31 cellular contexts compared by ENCODE assay signal in the genomic region with DNA sequence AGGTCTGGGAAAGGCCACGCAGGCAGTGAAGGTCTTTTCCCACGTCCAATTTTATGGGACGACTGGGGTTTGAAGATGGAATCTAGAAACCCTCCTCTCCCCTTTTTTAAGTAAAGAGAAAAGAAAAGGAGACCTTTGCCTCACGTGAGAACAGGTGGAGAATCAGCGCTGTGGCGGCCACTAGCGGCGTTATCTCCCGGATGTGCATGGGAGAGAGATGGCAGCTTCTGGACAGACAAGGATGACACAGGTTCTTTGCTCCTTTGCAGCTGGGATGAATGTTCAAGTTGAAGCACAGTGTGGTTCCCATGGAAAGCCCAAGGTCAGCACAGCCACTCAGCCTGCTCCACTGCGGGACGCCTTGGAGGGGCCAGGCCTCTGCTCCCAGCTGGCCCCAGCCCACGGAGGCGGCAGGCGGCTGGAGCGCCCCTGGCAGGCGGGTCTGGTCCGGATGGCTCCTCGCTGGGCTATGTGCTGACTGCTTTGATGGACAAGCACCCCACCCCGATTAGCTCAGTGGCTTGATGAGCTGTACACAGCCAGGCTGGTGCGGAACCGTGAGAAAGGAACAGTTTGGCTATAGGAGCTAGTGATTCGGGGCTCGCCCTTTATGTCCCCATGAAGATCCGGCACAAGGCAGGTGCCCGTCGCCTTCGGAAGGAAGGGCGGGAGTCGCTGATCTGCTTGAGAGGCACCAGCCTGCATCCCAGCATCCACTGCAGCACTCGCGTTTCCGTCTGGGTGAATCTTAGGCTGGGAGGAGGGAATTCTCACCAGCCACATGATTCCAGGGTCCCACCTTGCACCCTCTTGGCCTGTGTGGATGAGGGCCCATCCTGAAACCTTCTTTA. TPM values are rescaled to one million over a fixed set of nuclear protein-coding genes. Genes with fewer than 3 reads are reported as not detected.
DNase-seq lines count a peak whose midpoint lies in the region; ATAC-seq and TF ChIP-seq lines count a peak whose summit lies in the region.
"Had no signal": no experiment of that assay in that cellular context is flagged by ENCODE, and none has a peak within 500 bp of the region (broad histone marks: within the 10 kb centered on the region; RNA-seq: fewer than 3 reads in every experiment).

No MANE protein-coding gene starts in this region.

- H3K79me2 ChIP-seq in osteoblast (ENCODE audit: insufficient read depth, low read length): no peaks in the 10 kb centered on the region
- H3K79me2 ChIP-seq: hepatocyte had no signal

- CTCF ChIA-PET in T-cell (lab: Charles Lee): no interaction called here

- peaks cover 0 to 5% (median 2%) of the 10 kb centered on the region in 3 donors for H3K4me1 Mint-ChIP-seq in T-cell
- H3K4me1 Mint-ChIP-seq: activated CD4-positive, alpha-beta T cell treated with anti-CD3 and anti-CD28 coated beads, Interleukin-2, amount 10 ng/mL, durations not matched to agents 7 days and 5 days had no signal

- H3K27me3 Mint-ChIP-seq in T-cell: no peaks in the 10 kb centered on the region
- H3K27me3 Mint-ChIP-seq: activated CD8-positive, alpha-beta memory T cell treated with anti-CD3 and anti-CD28 coated beads, Interleukin-2, amount 10 ng/mL, durations not matched to agents 7 days and 5 days; brain had no signal

- peak overlapping the region; percentile 46 for H3K4me3 ChIP-seq in Jurkat, Clone E6-1 (ENCODE audit: low read length)
- H3K4me3 ChIP-seq in osteoblast (ENCODE audit: insufficient read depth, low read length): no peak overlapping the region
- H3K4me3 ChIP-seq: esophagus squamous epithelium, hepatocyte, prostate gland, thyroid gland had no signal

- no peak overlapping the region for H3K27ac ChIP-seq in osteoblast (ENCODE audit: low read depth, low read length)
- H3K27ac ChIP-seq: hepatocyte, prostate gland, WERI-Rb-1 had no signal

- no peak overlapping the region for H3K4me3 Mint-ChIP-seq in T-cell
- H3K4me3 Mint-ChIP-seq: activated CD4-positive, alpha-beta T cell treated with anti-CD3 and anti-CD28 coated beads, Interleukin-2, amount 10 ng/mL, durations not matched to agents 7 days and 5 days; activated CD8-positive, alpha-beta memory T cell treated with anti-CD3 and anti-CD28 coated beads, Interleukin-2, amount 10 ng/mL, durations not matched to agents 7 days and 5 days; brain; CD8-positive, alpha-beta T cell; dendritic cell treated with granulocyte-macrophage colony-stimulating factor and Interleukin-4, amounts not matched to agents 40 ng/mL and 50 ng/mL, for 4 days; T-helper 2 cell treated with Interferon-gamma antibody and Interleukin-4, amounts not matched to agents 5 μg/mL and 100 μg/mL, for 36 hours had no signal

- peaks cover 15% of the 10 kb centered on the region for H3K36me3 Mint-ChIP-seq in T-cell
- H3K36me3 Mint-ChIP-seq: activated CD8-positive, alpha-beta memory T cell treated with anti-CD3 and anti-CD28 coated beads, Interleukin-2, amount 10 ng/mL, durations not matched to agents 7 days and 5 days had no signal

- H4K20me1 ChIP-seq in osteoblast (ENCODE audit: insufficient read depth, low read length): no peaks in the 10 kb centered on the region

- no peak overlapping the region for H2AFZ ChIP-seq in osteoblast (ENCODE audit: low read length)
- H2AFZ ChIP-seq: hepatocyte had no signal

- H3K27me3 ChIP-seq in osteoblast (ENCODE audit: insufficient read depth, low read length): no peaks in the 10 kb centered on the region
- H3K27me3 ChIP-seq: esophagus squamous epithelium, hepatocyte, thyroid gland had no signal

- no peaks in the 10 kb centered on the region for H3K4me1 ChIP-seq in osteoblast (ENCODE audit: insufficient read depth, low read length)
- H3K4me1 ChIP-seq: prostate gland, thyroid gland had no signal

- no peak for ATAC-seq in GM18907 (IDR thresholded peaks at IDR 0.05; ENCODE audit: unreplicated experiment)
- ATAC-seq in T-cell (replicated peaks in 1 of 4): no peak
- ATAC-seq: activated CD8-positive, alpha-beta memory T cell treated with anti-CD3 and anti-CD28 coated beads, Interleukin-2, amount 10 ng/mL, durations not matched to agents 7 days and 5 days; CD8-positive, alpha-beta T cell; SK-N-SH treated with all-trans-retinoic acid at 6 μM for 48 hours; stimulated activated naive CD8-positive, alpha-beta T cell treated with anti-CD3 and anti-CD28 coated beads, Interleukin-15, Interleukin-2, amounts not matched to agents 100 U/mL and 50 U/mL, for 24 hours had no signal

- no peak overlapping the region for H3K27ac Mint-ChIP-seq in T-cell
- H3K27ac Mint-ChIP-seq: activated CD4-positive, alpha-beta T cell treated with anti-CD3 and anti-CD28 coated beads, Interleukin-2, amount 10 ng/mL, durations not matched to agents 7 days and 5 days; activated CD8-positive, alpha-beta memory T cell treated with anti-CD3 and anti-CD28 coated beads, Interleukin-2, amount 10 ng/mL, durations not matched to agents 7 days and 5 days; dendritic cell treated with granulocyte-macrophage colony-stimulating factor and Interleukin-4, amounts not matched to agents 40 ng/mL and 50 ng/mL, for 4 days; T-helper 2 cell treated with Interferon-gamma antibody and Interleukin-4, amounts not matched to agents 5 μg/mL and 100 μg/mL, for 36 hours had no signal

- POLR2A ChIA-PET in T-cell (lab: Charles Lee): no interaction called here

- TF ChIP-seq CTCF in osteoblast (IDR thresholded peaks at IDR 0.05; ENCODE audit: extremely low read depth, low read depth, low read length): no peak

- peak; percentile 15 for DNase-seq in DMS53 (lab: John Stamatoyannopoulos, UW)
- DNase-seq in DMS53 treated with DMSO at 0.1 percent for 48 hours (lab: John Stamatoyannopoulos, UW; ENCODE audit: unreplicated experiment): no peak
- DNase-seq in Jurkat, Clone E6-1 (ENCODE audit: low read depth, low spot score): no peak
- DNase-seq in brain pericyte (ENCODE audit: low read depth, low spot score): peak; percentile 63
- DNase-seq in osteoblast (ENCODE audit: insufficient read length, low spot score, missing footprints): peak; percentile 68
- DNase-seq in OCI-M2 (lab: John Stamatoyannopoulos, UW; ENCODE audit: unreplicated experiment): no peak
- DNase-seq in T-cell: no peak
- DNase-seq: 8988T; activated CD4-positive, alpha-beta T cell treated with anti-CD3 and anti-CD28 coated beads, Interleukin-2, amount 10 ng/mL, durations not matched to agents 7 days and 5 days; activated CD8-positive, alpha-beta memory T cell treated with anti-CD3 and anti-CD28 coated beads, Interleukin-2, amount 10 ng/mL, durations not matched to agents 7 days and 5 days; activated naive CD4-positive, alpha-beta T cell; activated T-cell treated with anti-CD3 and anti-CD28 coated beads, Interleukin-2, amount 50 U/mL, for 48 hours; AML-193; CD8-positive, alpha-beta T cell; esophagus squamous epithelium; foreskin melanocyte; HCEC 1CT; Karpas-422; mesendoderm; NCI-H1436 treated with DMSO at 0.1 percent for 48 hours; NCI-H774; stimulated activated naive CD8-positive, alpha-beta T cell treated with anti-CD3 and anti-CD28 coated beads, Interleukin-15, Interleukin-2, amounts not matched to agents 100 U/mL and 50 U/mL, for 24 hours; thyroid gland; WERI-Rb-1 had no signal

- H3K36me3 ChIP-seq in osteoblast (ENCODE audit: insufficient read depth, low read length): peaks cover 3% of the 10 kb centered on the region
- H3K36me3 ChIP-seq: WERI-Rb-1 had no signal

- no peaks in the 10 kb centered on the region for H3K9me3 Mint-ChIP-seq in T-cell
- H3K9me3 Mint-ChIP-seq: activated CD4-positive, alpha-beta T cell treated with anti-CD3 and anti-CD28 coated beads, Interleukin-2, amount 10 ng/mL, durations not matched to agents 7 days and 5 days; CD8-positive, alpha-beta T cell; dendritic cell treated with granulocyte-macrophage colony-stimulating factor and Interleukin-4, amounts not matched to agents 40 ng/mL and 50 ng/mL, for 4 days; T-helper 2 cell treated with Interferon-gamma antibody and Interleukin-4, amounts not matched to agents 5 μg/mL and 100 μg/mL, for 36 hours had no signal

- no peak overlapping the region for H3K4me2 ChIP-seq in osteoblast (ENCODE audit: insufficient read depth, low read length)
- H3K4me2 ChIP-seq: hepatocyte had no signal

- H3K9me3 ChIP-seq in osteoblast (ENCODE audit: low read depth, low read length): no peaks in the 10 kb centered on the region
- H3K9me3 ChIP-seq: esophagus squamous epithelium, prostate gland, thyroid gland had no signal

RNA-seq across cellular contexts. Expression of a gene that starts 14.5 kb away (rescaled TPM):
- 202 TPM for polyA plus RNA-seq in Jurkat, Clone E6-1 (2012; ENCODE audit: insufficient read depth, insufficient read length)
- total RNA-seq in osteoblast: 16.3 and 21.2 TPM in 2 replicates
- 10 to 100 TPM; 15.8 to 34.6 (median 28.5) TPM for total RNA-seq in T-cell

Comparison
In these comparisons a context has a peak if more than half of its experiments do, and no peak if none do; other contexts are left out.
1. DNase-seq: peak in DMS53 (single experiment), brain pericyte (single experiment) and osteoblast (single experiment); none in DMS53 treated with DMSO at 0.1 percent for 48 hours (single experiment), Jurkat, Clone E6-1 (single experiment), OCI-M2 (single experiment) and T-cell (0 of 34).